In genomic region chr2:181810823-181811695, GRCh38 we compare ENCODE assay signal across 9 cellular contexts.
A peak's percentile ranks its signal among the peaks of the same experiment; 100 is the strongest.
DNase-seq lines count a peak whose midpoint lies in the region; ATAC-seq and TF ChIP-seq lines count a peak whose summit lies in the region.
"Had no signal": no experiment of that assay in that cellular context is flagged by ENCODE, and none has a peak within 500 bp of the region (broad histone marks: within the 10 kb centered on the region; RNA-seq: fewer than 3 reads in every experiment).

No MANE protein-coding gene starts in this region.

- H3K9me3 Mint-ChIP-seq in activated CD4-positive, alpha-beta T cell treated with anti-CD3 and anti-CD28 coated beads for 36 hours (ENCODE audit: low read depth) = no peaks in the 10 kb centered on the region
- no peaks in the 10 kb centered on the region for H3K9me3 Mint-ChIP-seq in T-helper 2 cell treated with Interferon-gamma antibody and Interleukin-4, amounts not matched to agents 5 μg/mL and 100 μg/mL, for 36 hours

- DNase-seq in activated CD4-positive, alpha-beta T cell treated with anti-CD3 and anti-CD28 coated beads for 36 hours = no peak
- no peak for DNase-seq in activated CD4-positive, alpha-beta T cell treated with anti-CD3 and anti-CD28 coated beads for 48 hours
- peak; percentile 19 for DNase-seq in T-helper 2 cell treated with Interferon-gamma antibody and Interleukin-4, amounts not matched to agents 5 μg/mL and 100 μg/mL, for 36 hours (ENCODE audit: low spot score)
- DNase-seq in Right ventricle myocardium superior = no peak
- DNase-seq in retinal pigment epithelial cell (ENCODE audit: low read depth) = peak; percentile 93
- no peak for DNase-seq in RPMI8226
- no peak for DNase-seq in posterior vena cava (ENCODE audit: low spot score)

- intact Hi-C loops in activated CD4-positive, alpha-beta T cell treated with anti-CD3 and anti-CD28 coated beads for 36 hours (cut with DNase I, micrococcal nuclease) = loop anchor here in 1 of 2 experiments (2.0 kb wide), 1 partner anchor 20 kb away; no protein-coding TSS in a partner anchor
- intact Hi-C loops in Right ventricle myocardium superior (cut with DNase I) = no loop called here
- intact Hi-C loops in posterior vena cava (cut with DNase I) = no loop called here

- H3K4me3 Mint-ChIP-seq in activated CD4-positive, alpha-beta T cell treated with anti-CD3 and anti-CD28 coated beads for 36 hours = no peak overlapping the region
- H3K4me3 Mint-ChIP-seq in T-helper 2 cell treated with Interferon-gamma antibody and Interleukin-4, amounts not matched to agents 5 μg/mL and 100 μg/mL, for 36 hours = no peak overlapping the region

- ATAC-seq in activated CD4-positive, alpha-beta T cell treated with anti-CD3 and anti-CD28 coated beads for 36 hours = peak; percentile 57
- peak; percentile 63 for ATAC-seq in Right ventricle myocardium superior (ENCODE audit: poor library complexity)
- no peak for ATAC-seq in HG03520 (IDR thresholded peaks at IDR 0.05; ENCODE audit: unreplicated experiment)

- H3K27ac Mint-ChIP-seq in activated CD4-positive, alpha-beta T cell treated with anti-CD3 and anti-CD28 coated beads for 36 hours = no peak overlapping the region
- H3K27ac Mint-ChIP-seq in T-helper 2 cell treated with Interferon-gamma antibody and Interleukin-4, amounts not matched to agents 5 μg/mL and 100 μg/mL, for 36 hours = no peak overlapping the region

- no peak for TF ChIP-seq CTCF in retinal pigment epithelial cell (conservative IDR thresholded peaks at IDR 0.05; ENCODE audit: low read depth, low read length)

- H3K4me1 Mint-ChIP-seq in activated CD4-positive, alpha-beta T cell treated with anti-CD3 and anti-CD28 coated beads for 36 hours = peaks cover 11% of the 10 kb centered on the region
- peaks cover 20% of the 10 kb centered on the region for H3K4me1 Mint-ChIP-seq in T-helper 2 cell treated with Interferon-gamma antibody and Interleukin-4, amounts not matched to agents 5 μg/mL and 100 μg/mL, for 36 hours (ENCODE audit: low read depth)

- POLR2A ChIA-PET in activated CD4-positive, alpha-beta T cell treated with anti-CD3 and anti-CD28 coated beads for 36 hours (lab: Charles Lee) = no interaction called here

- H3K4me3 ChIP-seq in retinal pigment epithelial cell (ENCODE audit: low read length) = no peak overlapping the region
- H3K4me3 ChIP-seq: BLaER1 had no signal

- CTCF ChIA-PET in activated CD4-positive, alpha-beta T cell treated with anti-CD3 and anti-CD28 coated beads for 36 hours (lab: Charles Lee) = no interaction called here

- H3K36me3 Mint-ChIP-seq in activated CD4-positive, alpha-beta T cell treated with anti-CD3 and anti-CD28 coated beads for 36 hours (ENCODE audit: low read depth) = no peaks in the 10 kb centered on the region
- no peaks in the 10 kb centered on the region for H3K36me3 Mint-ChIP-seq in T-helper 2 cell treated with Interferon-gamma antibody and Interleukin-4, amounts not matched to agents 5 μg/mL and 100 μg/mL, for 36 hours (ENCODE audit: low read depth)

- H3K27me3 Mint-ChIP-seq in activated CD4-positive, alpha-beta T cell treated with anti-CD3 and anti-CD28 coated beads for 36 hours = peaks cover 7% of the 10 kb centered on the region
- H3K27me3 Mint-ChIP-seq in T-helper 2 cell treated with Interferon-gamma antibody and Interleukin-4, amounts not matched to agents 5 μg/mL and 100 μg/mL, for 36 hours (ENCODE audit: low read depth) = peaks cover 2% of the 10 kb centered on the region

Comparison
In these comparisons a context has a peak if more than half of its experiments do, and no peak if none do; other contexts are left out.
1. DNase-seq: peak in T-helper 2 cell treated with Interferon-gamma antibody and Interleukin-4, amounts not matched to agents 5 μg/mL and 100 μg/mL, for 36 hours (single experiment) and retinal pigment epithelial cell (single experiment); none in activated CD4-positive, alpha-beta T cell treated with anti-CD3 and anti-CD28 coated beads for 36 hours (single experiment), activated CD4-positive, alpha-beta T cell treated with anti-CD3 and anti-CD28 coated beads for 48 hours (single experiment), Right ventricle myocardium superior (single experiment), RPMI8226 (single experiment) and posterior vena cava (single experiment).